8 cellular contexts compared by ENCODE assay signal in genomic region chr6:31822038-31822821, GRCh38. TPM values are rescaled to one million over a fixed set of nuclear protein-coding genes. Genes with fewer than 3 reads are reported as not detected.
DNase-seq lines count a peak whose midpoint lies in the region; ATAC-seq lines count a peak whose summit lies in the region.

No MANE protein-coding gene starts in this region.

- 1% methylated on average over 24 of the region's 25 CpGs for WGBS in right cardiac atrium

- DNase-seq in DMS153 treated with DMSO at 0.1 percent for 48 hours (lab: John Stamatoyannopoulos, UW; ENCODE audit: unreplicated experiment) = peak; percentile 42
- DNase-seq in DMS153 (lab: John Stamatoyannopoulos, UW) = no peak
- peak; percentile 98 for DNase-seq in HT-29 (ENCODE audit: low spot score)
- DNase-seq in SW480 (ENCODE audit: low spot score) = peak; percentile 77
- peak in 55 of 58 donors; percentile 19 to 87 (median 72) for DNase-seq in anterior cingulate cortex (lab: John Stamatoyannopoulos, UW)
- peak; percentile 88 to 92 (median 91) for DNase-seq in right cardiac atrium
- DNase-seq in posterior cingulate gyrus = peak in 9 of 10 donors; percentile 53 to 94 (median 71)
- no peak for DNase-seq in NCI-H524 treated with DMSO at 0.1 percent for 48 hours (lab: John Stamatoyannopoulos, UW)

- intact Hi-C loops in right cardiac atrium (cut with DNase I) = no loop called here
- intact Hi-C loops in posterior cingulate gyrus (cut with DNase I) = no loop called here

- peaks cover 5% of the 10 kb centered on the region for H3K4me1 ChIP-seq in right cardiac atrium (ENCODE audit: control insufficient read depth, insufficient read depth, low read length)

- peak overlapping the region; percentile 60 for H3K4me3 ChIP-seq in right cardiac atrium (ENCODE audit: low read length)

- no peaks in the 10 kb centered on the region for H3K27me3 ChIP-seq in right cardiac atrium (ENCODE audit: control insufficient read depth, insufficient read depth)

- H3K27ac ChIP-seq in right cardiac atrium (ENCODE audit: low read length) = peak overlapping the region; percentile 100

- ATAC-seq in right cardiac atrium = peak; percentile 73 to 79

- H3K9me3 ChIP-seq in right cardiac atrium (ENCODE audit: control insufficient read depth, low read length) = no peaks in the 10 kb centered on the region

RNA-seq across cellular contexts. Expression of gene HSPA1B, which starts 5.3 kb away (rescaled TPM):
- 655 TPM in 2 replicates for total RNA-seq in HT-29 (2014; rRNA removed; shearing (Covaris generic))
- 100 to 1,000 TPM; 110 to 299 (median 197) TPM for total RNA-seq in right cardiac atrium
- 114 TPM for polyA plus RNA-seq in right cardiac atrium

RNA-seq across cellular contexts. Expression of gene HSPA1A, which starts 6.9 kb away (rescaled TPM):
- 379 and 403 TPM in 2 replicates for total RNA-seq in HT-29 (2014; rRNA removed; shearing (Covaris generic))
- total RNA-seq in right cardiac atrium = 100 to 1,000 TPM; 167 to 328 (median 273) TPM
- polyA plus RNA-seq in right cardiac atrium = 321 TPM

RNA-seq across cellular contexts. Expression of gene HSPA1L, which starts 7.1 kb away (rescaled TPM):
- 0.64 and 1.3 TPM in 2 replicates for total RNA-seq in HT-29 (2014; rRNA removed; shearing (Covaris generic))
- total RNA-seq in right cardiac atrium = 1 to 10 TPM; 1.6 to 2.8 (median 2.2) TPM
- polyA plus RNA-seq in right cardiac atrium = 2.0 TPM

RNA-seq across cellular contexts. Expression of gene LSM2, which starts 15.5 kb away (rescaled TPM):
- 77.4 and 93.6 TPM in 2 replicates for total RNA-seq in HT-29 (2014; rRNA removed; shearing (Covaris generic))
- total RNA-seq in right cardiac atrium = 10 to 100 TPM; 22.8 to 27.3 (median 23.8) TPM
- 27.0 TPM for polyA plus RNA-seq in right cardiac atrium

RNA-seq across cellular contexts. Expression of gene VARS1, which starts 26.7 kb away (rescaled TPM):
- 128 and 138 TPM in 2 replicates for total RNA-seq in HT-29 (2014; rRNA removed; shearing (Covaris generic))
- 10 to 100 TPM; 21.7 to 30.6 (median 26.9) TPM for total RNA-seq in right cardiac atrium
- 14.8 TPM for polyA plus RNA-seq in right cardiac atrium

Comparison
In these comparisons a context has a peak if more than half of its experiments do, and no peak if none do; other contexts are left out.
1. DNase-seq: peak in DMS153 treated with DMSO at 0.1 percent for 48 hours (single experiment), HT-29 (single experiment), SW480 (single experiment), anterior cingulate cortex (55 of 58), right cardiac atrium (3 of 3) and posterior cingulate gyrus (9 of 10); none in DMS153 (single experiment) and NCI-H524 treated with DMSO at 0.1 percent for 48 hours (single experiment).